In the genomic region with DNA sequence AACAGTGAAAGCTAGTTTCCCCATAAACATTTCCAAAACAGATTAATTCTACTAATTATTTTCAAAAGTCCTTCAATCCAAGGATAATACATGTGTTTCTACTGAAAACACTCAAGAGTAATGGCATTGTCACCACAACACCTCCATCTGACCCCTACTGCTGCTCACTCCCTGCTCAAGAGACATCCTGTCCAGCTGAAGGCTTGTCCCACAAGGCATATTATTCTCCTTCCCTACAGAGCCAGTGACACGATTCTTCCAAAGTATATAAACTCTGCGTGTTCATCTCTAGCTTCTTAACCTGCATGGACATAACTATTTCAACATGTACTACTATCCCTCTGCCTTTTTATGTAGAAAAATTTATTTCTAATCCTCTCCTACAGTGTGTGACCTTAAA, we compare ENCODE assay signal across 2 cellular contexts.
TF ChIP-seq lines count a peak whose summit lies in the region.

No MANE protein-coding gene starts in this region.

TF ChIP-seq in liver, 16 proteins besides CTCF, POLR2A, EP300 and RAD21 (continued from another document):
- TF ChIP-seq, protein P1, sequence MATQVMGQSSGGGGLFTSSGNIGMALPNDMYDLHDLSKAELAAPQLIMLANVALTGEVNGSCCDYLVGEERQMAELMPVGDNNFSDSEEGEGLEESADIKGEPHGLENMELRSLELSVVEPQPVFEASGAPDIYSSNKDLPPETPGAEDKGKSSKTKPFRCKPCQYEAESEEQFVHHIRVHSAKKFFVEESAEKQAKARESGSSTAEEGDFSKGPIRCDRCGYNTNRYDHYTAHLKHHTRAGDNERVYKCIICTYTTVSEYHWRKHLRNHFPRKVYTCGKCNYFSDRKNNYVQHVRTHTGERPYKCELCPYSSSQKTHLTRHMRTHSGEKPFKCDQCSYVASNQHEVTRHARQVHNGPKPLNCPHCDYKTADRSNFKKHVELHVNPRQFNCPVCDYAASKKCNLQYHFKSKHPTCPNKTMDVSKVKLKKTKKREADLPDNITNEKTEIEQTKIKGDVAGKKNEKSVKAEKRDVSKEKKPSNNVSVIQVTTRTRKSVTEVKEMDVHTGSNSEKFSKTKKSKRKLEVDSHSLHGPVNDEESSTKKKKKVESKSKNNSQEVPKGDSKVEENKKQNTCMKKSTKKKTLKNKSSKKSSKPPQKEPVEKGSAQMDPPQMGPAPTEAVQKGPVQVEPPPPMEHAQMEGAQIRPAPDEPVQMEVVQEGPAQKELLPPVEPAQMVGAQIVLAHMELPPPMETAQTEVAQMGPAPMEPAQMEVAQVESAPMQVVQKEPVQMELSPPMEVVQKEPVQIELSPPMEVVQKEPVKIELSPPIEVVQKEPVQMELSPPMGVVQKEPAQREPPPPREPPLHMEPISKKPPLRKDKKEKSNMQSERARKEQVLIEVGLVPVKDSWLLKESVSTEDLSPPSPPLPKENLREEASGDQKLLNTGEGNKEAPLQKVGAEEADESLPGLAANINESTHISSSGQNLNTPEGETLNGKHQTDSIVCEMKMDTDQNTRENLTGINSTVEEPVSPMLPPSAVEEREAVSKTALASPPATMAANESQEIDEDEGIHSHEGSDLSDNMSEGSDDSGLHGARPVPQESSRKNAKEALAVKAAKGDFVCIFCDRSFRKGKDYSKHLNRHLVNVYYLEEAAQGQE (IDR thresholded peaks at IDR 0.05): no peak
- no peak for TF ChIP-seq TAF1 (conservative IDR thresholded peaks at IDR 0.05)
- TF ChIP-seq YY1 (IDR thresholded peaks at IDR 0.05): no peak
- no peak for TF ChIP-seq GABPA (IDR thresholded peaks at IDR 0.05 in 1 of 2, conservative IDR thresholded peaks at IDR 0.05 in 1 of 2)
- TF ChIP-seq, protein P2, sequence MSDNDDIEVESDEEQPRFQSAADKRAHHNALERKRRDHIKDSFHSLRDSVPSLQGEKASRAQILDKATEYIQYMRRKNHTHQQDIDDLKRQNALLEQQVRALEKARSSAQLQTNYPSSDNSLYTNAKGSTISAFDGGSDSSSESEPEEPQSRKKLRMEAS (IDR thresholded peaks at IDR 0.05): no peak
- TF ChIP-seq JUND (IDR thresholded peaks at IDR 0.05): no peak
- no peak for TF ChIP-seq FOXA2 (IDR thresholded peaks at IDR 0.05)
- TF ChIP-seq HNF4G (IDR thresholded peaks at IDR 0.05): no peak
TF ChIP-seq in liver: peak in this region for 0.

TF ChIP-seq in HepG2, 621 proteins besides CTCF, POLR2A, EP300 and RAD21 (continued from another document):
- TF ChIP-seq, protein P3, sequence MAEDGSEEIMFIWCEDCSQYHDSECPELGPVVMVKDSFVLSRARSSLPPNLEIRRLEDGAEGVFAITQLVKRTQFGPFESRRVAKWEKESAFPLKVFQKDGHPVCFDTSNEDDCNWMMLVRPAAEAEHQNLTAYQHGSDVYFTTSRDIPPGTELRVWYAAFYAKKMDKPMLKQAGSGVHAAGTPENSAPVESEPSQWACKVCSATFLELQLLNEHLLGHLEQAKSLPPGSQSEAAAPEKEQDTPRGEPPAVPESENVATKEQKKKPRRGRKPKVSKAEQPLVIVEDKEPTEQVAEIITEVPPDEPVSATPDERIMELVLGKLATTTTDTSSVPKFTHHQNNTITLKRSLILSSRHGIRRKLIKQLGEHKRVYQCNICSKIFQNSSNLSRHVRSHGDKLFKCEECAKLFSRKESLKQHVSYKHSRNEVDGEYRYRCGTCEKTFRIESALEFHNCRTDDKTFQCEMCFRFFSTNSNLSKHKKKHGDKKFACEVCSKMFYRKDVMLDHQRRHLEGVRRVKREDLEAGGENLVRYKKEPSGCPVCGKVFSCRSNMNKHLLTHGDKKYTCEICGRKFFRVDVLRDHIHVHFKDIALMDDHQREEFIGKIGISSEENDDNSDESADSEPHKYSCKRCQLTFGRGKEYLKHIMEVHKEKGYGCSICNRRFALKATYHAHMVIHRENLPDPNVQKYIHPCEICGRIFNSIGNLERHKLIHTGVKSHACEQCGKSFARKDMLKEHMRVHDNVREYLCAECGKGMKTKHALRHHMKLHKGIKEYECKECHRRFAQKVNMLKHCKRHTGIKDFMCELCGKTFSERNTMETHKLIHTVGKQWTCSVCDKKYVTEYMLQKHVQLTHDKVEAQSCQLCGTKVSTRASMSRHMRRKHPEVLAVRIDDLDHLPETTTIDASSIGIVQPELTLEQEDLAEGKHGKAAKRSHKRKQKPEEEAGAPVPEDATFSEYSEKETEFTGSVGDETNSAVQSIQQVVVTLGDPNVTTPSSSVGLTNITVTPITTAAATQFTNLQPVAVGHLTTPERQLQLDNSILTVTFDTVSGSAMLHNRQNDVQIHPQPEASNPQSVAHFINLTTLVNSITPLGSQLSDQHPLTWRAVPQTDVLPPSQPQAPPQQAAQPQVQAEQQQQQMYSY (CRISPR knock-in tag; IDR thresholded peaks at IDR 0.05): no peak
- TF ChIP-seq ZNF766 (CRISPR knock-in tag; IDR thresholded peaks at IDR 0.05; ENCODE audit: borderline replicate concordance) (no peak), ZNF782 (CRISPR knock-in tag; IDR thresholded peaks at IDR 0.05; ENCODE audit: borderline replicate concordance) (no peak), SRY (CRISPR knock-in tag; IDR thresholded peaks at IDR 0.05) (no peak), ZNF205 (CRISPR knock-in tag; IDR thresholded peaks at IDR 0.05) (no peak), ZBTB42 (CRISPR knock-in tag; IDR thresholded peaks at IDR 0.05) (no peak), ZNF878 (CRISPR knock-in tag; IDR thresholded peaks at IDR 0.05) (no peak)
